Comparison of ENCODE assay signal across 8 cellular contexts in the genomic region with DNA sequence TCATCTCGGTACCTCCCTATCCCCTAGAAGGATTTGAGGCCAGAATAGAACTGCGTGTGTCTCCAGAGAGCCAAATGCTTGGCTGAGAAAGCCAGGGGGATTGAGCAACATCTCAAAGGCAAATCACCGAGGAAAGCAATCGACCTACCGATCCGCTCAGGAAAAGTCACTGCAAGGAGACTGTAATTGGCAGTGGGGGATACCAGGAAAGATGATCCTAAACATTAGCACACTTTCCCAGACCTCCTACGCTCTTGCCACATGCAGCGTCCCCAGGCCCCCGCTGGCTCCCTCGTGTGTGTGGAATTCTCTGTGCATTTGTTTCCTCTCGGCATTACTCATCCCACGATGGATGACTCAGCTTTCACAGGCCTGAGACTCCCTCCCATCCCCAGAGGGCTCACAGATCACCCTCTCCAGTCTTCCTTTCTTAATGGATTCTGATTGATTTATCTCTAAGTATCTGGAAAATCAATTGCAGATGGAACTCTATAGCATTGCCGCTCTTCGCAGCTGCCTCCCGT.
DNase-seq lines count a peak whose midpoint lies in the region; ATAC-seq, FAIRE-seq and TF ChIP-seq lines count a peak whose summit lies in the region.

No MANE protein-coding gene starts in this region.

- in situ Hi-C loops in GM13977 (cut with MboI; ENCODE audit: low pct_unique_long_range_greater_than_20kb, low sequenced_read_pairs, unreplicated experiment), result no loop called here

- H3K4me3 ChIP-seq in A673 (ENCODE audit: low read depth, low read length, poor library complexity, severe bottlenecking), result no peak overlapping the region
- 0 out of 2 replicates have a peak overlapping the region, but pooled peaks have one; percentile 1 for H3K4me3 ChIP-seq in MG63

- peaks cover 47% of the 10 kb centered on the region for H3K4me1 ChIP-seq in A673 (ENCODE audit: insufficient read depth, low read length, poor library complexity, severe bottlenecking)

- TF ChIP-seq CTCF in A673 (conservative IDR thresholded peaks at IDR 0.05; ENCODE audit: low read depth, low read length), result peak; percentile 62
- TF ChIP-seq CTCF in GM13977 (IDR thresholded peaks at IDR 0.05; ENCODE audit: extremely low read depth, insufficient read depth, missing control alignments), result no peak

- CTCF ChIA-PET in A673 (lab: Charles Lee), result no interaction called here

- H3K9me3 ChIP-seq in A673 (ENCODE audit: low read depth, low read length, poor library complexity, severe bottlenecking) (no peaks in the 10 kb centered on the region), MG63 (peaks cover under 1% of the 10 kb centered on the region; the same call in 1 of the 2 replicates)

- peak; percentile 97 for DNase-seq in A673 (ENCODE audit: low spot score)
- DNase-seq in MG63, result peak; percentile 97
- peak; percentile 22 for DNase-seq in middle frontal gyrus (ENCODE audit: extremely low spot score, low spot score)
- DNase-seq in GM13977 (ENCODE audit: low spot score), result no peak
- no peak for DNase-seq in HPDE6-E6E7 (ENCODE audit: extremely low spot score)
- DNase-seq in NCI-H1105 treated with DMSO at 0.1 percent for 48 hours (lab: John Stamatoyannopoulos, UW), result no peak

- H3K27ac ChIP-seq in A673 (ENCODE audit: low read depth, low read length, poor library complexity, severe bottlenecking), result peak overlapping the region; percentile 63

- H3K27me3 ChIP-seq in A673 (replicated peaks; ENCODE audit: insufficient read depth, low read depth, low read length, poor library complexity) (no peaks in the 10 kb centered on the region), MG63 (no peaks in the 10 kb centered on the region)

- intact Hi-C loops in A673 (cut with micrococcal nuclease; ENCODE audit: unreplicated experiment), result loop anchor here (2.0 to 5.0 kb wide), 3 partner anchors 68 to 198 kb away; a partner anchor contains a TSS

- POLR2A ChIA-PET in A673 (lab: Charles Lee; ENCODE audit: low non-redundant PET), result interaction anchor here (0.7 kb wide), 1 partner anchor 145 kb away, joined by 3 read pairs; no protein-coding TSS in a partner anchor

- H3K36me3 ChIP-seq in A673 (ENCODE audit: insufficient read depth, low read length, poor library complexity, severe bottlenecking), result no peaks in the 10 kb centered on the region
- H3K36me3 ChIP-seq in MG63, result no peaks in the 10 kb centered on the region

- no TSS peak for BruUV-seq in A673 (replicated peaks; lab: Mats Ljungman, UMichigan)

- peak; percentile 68 for FAIRE-seq in endometrium (lab: Jason Lieb, UNC)

- ATAC-seq in GM19023 (IDR thresholded peaks at IDR 0.05; ENCODE audit: unreplicated experiment), result no peak

Comparison
In these comparisons a context has a peak if more than half of its experiments do, and no peak if none do; other contexts are left out.
1. DNase-seq: peak in A673 (single experiment), MG63 (single experiment) and middle frontal gyrus (single experiment); none in GM13977 (single experiment), HPDE6-E6E7 (single experiment) and NCI-H1105 treated with DMSO at 0.1 percent for 48 hours (single experiment).